14 cellular contexts compared by ENCODE assay signal in the genomic region with DNA sequence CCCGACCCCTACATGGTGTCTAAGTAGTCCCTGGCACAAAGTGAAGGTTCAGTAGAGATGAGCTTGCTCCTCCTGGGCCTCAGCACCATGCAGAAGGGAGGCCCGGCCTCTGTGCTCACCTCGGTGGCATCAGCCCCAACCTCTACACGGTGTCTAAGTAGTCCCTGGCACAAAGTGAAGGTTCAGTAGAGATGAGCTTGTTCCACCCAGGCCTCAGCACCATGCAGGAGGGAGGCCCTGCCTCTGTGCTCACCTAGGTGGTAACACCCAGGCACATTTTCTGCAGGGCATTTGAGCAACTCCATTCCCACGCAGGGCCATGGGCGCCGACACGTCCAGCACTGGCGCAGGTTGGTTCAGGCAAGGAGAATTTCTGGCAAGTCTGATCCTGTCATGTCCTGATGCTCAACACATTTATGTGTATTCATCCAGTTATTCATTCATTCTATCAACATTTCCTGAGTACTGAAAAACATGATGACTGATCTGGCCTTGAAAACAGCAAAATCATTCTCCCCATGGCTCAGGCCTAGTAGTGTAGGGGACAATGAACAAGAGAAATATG.
DNase-seq lines count a peak whose midpoint lies in the region; ATAC-seq and TF ChIP-seq lines count a peak whose summit lies in the region.
"Had no signal": no experiment of that assay in that cellular context is flagged by ENCODE, and none has a peak within 500 bp of the region (broad histone marks: within the 10 kb centered on the region; RNA-seq: fewer than 3 reads in every experiment).

No MANE protein-coding gene starts in this region.

- H3K4me3 ChIP-seq in esophagus squamous epithelium = no peak overlapping the region
- H3K4me3 ChIP-seq in neural progenitor cell = no peak overlapping the region
- H3K4me3 ChIP-seq: BLaER1 had no signal

- no peaks in the 10 kb centered on the region for H3K27me3 ChIP-seq in esophagus squamous epithelium
- H3K27me3 ChIP-seq in neural progenitor cell = no peaks in the 10 kb centered on the region
- H3K27me3 ChIP-seq: BLaER1 had no signal

- no peak overlapping the region for H2AFZ ChIP-seq in neural progenitor cell (replicated peaks)

- H3K9me3 ChIP-seq in esophagus squamous epithelium (no peaks in the 10 kb centered on the region), neural progenitor cell (ENCODE audit: low read depth) (no peaks in the 10 kb centered on the region)
- H3K9me3 ChIP-seq: BLaER1 had no signal

- 50 to 52% methylated on average over 1 to 6 of the region's 9 CpGs for whole genome bisulfite sequencing in esophagus squamous epithelium, 2 donors

- TF ChIP-seq CTCF in esophagus squamous epithelium (IDR thresholded peaks at IDR 0.05) (no peak), neural progenitor cell (IDR thresholded peaks at IDR 0.05) (no peak)

- H3K36me3 ChIP-seq in esophagus squamous epithelium (no peaks in the 10 kb centered on the region), neural progenitor cell (no peaks in the 10 kb centered on the region)
- H3K36me3 ChIP-seq: BLaER1 had no signal

- no peak overlapping the region for H3K27ac Mint-ChIP-seq in stimulated activated naive CD8-positive, alpha-beta T cell treated with anti-CD3 and anti-CD28 coated beads, Interleukin-15, amount 100 ng/mL, for 72 hours
- peak overlapping the region; percentile 7 for H3K27ac Mint-ChIP-seq in neural progenitor cell

- intact Hi-C loops in esophagus squamous epithelium (cut with DNase I) = no loop called here

- H3K27ac ChIP-seq in esophagus squamous epithelium (peak overlapping the region in 3 of 4 donors; percentile 44 to 74 (median 57)), neural progenitor cell (no peak overlapping the region)
- H3K27ac ChIP-seq: BLaER1 had no signal

- no peaks in the 10 kb centered on the region for H3K79me2 ChIP-seq in neural progenitor cell (ENCODE audit: low read depth)

- ATAC-seq in stimulated activated naive CD8-positive, alpha-beta T cell treated with anti-CD3 and anti-CD28 coated beads, Interleukin-15, amount 100 ng/mL, for 72 hours = peak; percentile 36
- no peak for ATAC-seq in stimulated activated naive CD8-positive, alpha-beta T cell treated with anti-CD3 and anti-CD28 coated beads, Interleukin-15, Interleukin-2, amounts not matched to agents 100 U/mL and 50 U/mL, for 24 hours
- ATAC-seq: HCT116 had no signal

- no peaks in the 10 kb centered on the region for H3K36me3 Mint-ChIP-seq in neural progenitor cell
- H3K36me3 Mint-ChIP-seq: CD8-positive, alpha-beta memory T cell had no signal

- no peaks in the 10 kb centered on the region for H4K20me1 ChIP-seq in neural progenitor cell (ENCODE audit: low read depth)
- H4K20me1 ChIP-seq: BLaER1 had no signal

- no peaks in the 10 kb centered on the region for H3K4me1 Mint-ChIP-seq in stimulated activated naive CD8-positive, alpha-beta T cell treated with anti-CD3 and anti-CD28 coated beads, Interleukin-15, amount 100 ng/mL, for 72 hours
- H3K4me1 Mint-ChIP-seq in neural progenitor cell = peaks cover 21% of the 10 kb centered on the region
- H3K4me1 Mint-ChIP-seq: CD8-positive, alpha-beta memory T cell had no signal

- no peak for TF ChIP-seq POLR2A in esophagus squamous epithelium (IDR thresholded peaks at IDR 0.05)

- peaks cover 20% of the 10 kb centered on the region for H3K27me3 Mint-ChIP-seq in stimulated activated naive CD8-positive, alpha-beta T cell treated with anti-CD3 and anti-CD28 coated beads, Interleukin-15, amount 100 ng/mL, for 72 hours
- peaks cover 9% of the 10 kb centered on the region for H3K27me3 Mint-ChIP-seq in neural progenitor cell (ENCODE audit: insufficient read depth, low read depth)

- H3K4me1 ChIP-seq in esophagus squamous epithelium (peaks cover 0 to 57% (median 13%) of the 10 kb centered on the region in 3 donors), neural progenitor cell (peaks cover 12% of the 10 kb centered on the region)
- H3K4me1 ChIP-seq: BLaER1 had no signal

- no peak overlapping the region for H3K4me2 ChIP-seq in neural progenitor cell
- H3K4me2 ChIP-seq: BLaER1 had no signal

- no peak for DNase-seq in stimulated activated naive CD8-positive, alpha-beta T cell treated with anti-CD3 and anti-CD28 coated beads, Interleukin-15, amount 100 ng/mL, for 72 hours
- DNase-seq in stimulated activated naive CD8-positive, alpha-beta T cell treated with anti-CD3 and anti-CD28 coated beads, Interleukin-15, Interleukin-2, amounts not matched to agents 100 U/mL and 50 U/mL, for 24 hours = no peak
- no peak for DNase-seq in esophagus squamous epithelium (lab: John Stamatoyannopoulos, UW)
- no peak for DNase-seq in neural progenitor cell (ENCODE audit: low spot score)
- peak; percentile 54 for DNase-seq in ureter (ENCODE audit: low spot score)
- DNase-seq in NCI-H345 treated with DMSO at 0.1 percent for 48 hours (lab: John Stamatoyannopoulos, UW; ENCODE audit: unreplicated experiment) = no peak
- no peak for DNase-seq in activated CD8-positive, alpha-beta memory T cell treated with anti-CD3 and anti-CD28 coated beads, Interleukin-2, amount 50 U/mL, for 4 hours
- DNase-seq in mesenteric fat pad (ENCODE audit: low spot score) = no peak
- DNase-seq: 8988T; AML-193; CD8-positive, alpha-beta memory T cell; DMS53 had no signal

- no peak overlapping the region for H3K9ac ChIP-seq in neural progenitor cell
- H3K9ac ChIP-seq: BLaER1 had no signal

- H3K9me3 Mint-ChIP-seq in stimulated activated naive CD8-positive, alpha-beta T cell treated with anti-CD3 and anti-CD28 coated beads, Interleukin-15, amount 100 ng/mL, for 72 hours = peaks cover 8 to 12% of the 10 kb centered on the region in 2 donors
- H3K9me3 Mint-ChIP-seq in neural progenitor cell = no peaks in the 10 kb centered on the region

- no peaks in the 10 kb centered on the region for H3F3A ChIP-seq in neural progenitor cell (ENCODE audit: low read depth)

- no peak overlapping the region for H3K4me3 Mint-ChIP-seq in stimulated activated naive CD8-positive, alpha-beta T cell treated with anti-CD3 and anti-CD28 coated beads, Interleukin-15, amount 100 ng/mL, for 72 hours
- H3K4me3 Mint-ChIP-seq in neural progenitor cell = no peak overlapping the region
- H3K4me3 Mint-ChIP-seq: CD8-positive, alpha-beta memory T cell had no signal
